7 cellular contexts compared by ENCODE assay signal in genomic region chr19:43596842-43597461, GRCh38. TPM values are rescaled to one million over a fixed set of nuclear protein-coding genes. Genes with fewer than 3 reads are reported as not detected.
DNase-seq lines count a peak whose midpoint lies in the region; ATAC-seq and TF ChIP-seq lines count a peak whose summit lies in the region.

No MANE protein-coding gene starts in this region.

- intact Hi-C loops in spleen (cut with DNase I; ENCODE audit: low total_unique reads) = no loop called here

- H3K4me3 Mint-ChIP-seq in HFFc6 (peak overlapping the region; percentile 94), WTC11 (peak overlapping the region; percentile 99)

- no peak for TF ChIP-seq POLR2A in spleen (IDR thresholded peaks at IDR 0.05)

- H3K27ac Mint-ChIP-seq in HFFc6 (peak overlapping the region; percentile 99), WTC11 (peak overlapping the region; percentile 99)

- ATAC-seq in WTC11 (no peak), GM21737 (IDR thresholded peaks at IDR 0.05; ENCODE audit: unreplicated experiment) (no peak), GM21526 (IDR thresholded peaks at IDR 0.05; ENCODE audit: low FRiP score, unreplicated experiment) (no peak), HG03439 (IDR thresholded peaks at IDR 0.05; ENCODE audit: unreplicated experiment) (no peak)

- H3K9me3 Mint-ChIP-seq in HFFc6 (no peaks in the 10 kb centered on the region), WTC11 (no peaks in the 10 kb centered on the region)

- POLR2A ChIA-PET in WTC11 (lab: Charles Lee) = interaction anchor here (1.3 kb wide), 1 partner anchor 38 kb away, joined by 4 read pairs; no protein-coding TSS in a partner anchor

- no peaks in the 10 kb centered on the region for H3K27me3 ChIP-seq in spleen (replicated peaks in 1 of 7)

- H3K36me3 Mint-ChIP-seq in HFFc6 (ENCODE audit: low read depth) = peaks cover 14% of the 10 kb centered on the region
- H3K36me3 Mint-ChIP-seq in WTC11 = peaks cover 10% of the 10 kb centered on the region

- 13 to 32% (median 23%) methylated on average over 5 to 7 of the region's 7 CpGs for WGBS in spleen, 5 donors

- H3K27ac ChIP-seq in spleen = peak overlapping the region; percentile 92 to 98 (median 97)

- CTCF ChIA-PET in WTC11 (lab: Charles Lee) = interaction anchor here (1.5 to 6.9 kb wide), 9 partner anchors 22 to 158 kb away, joined by 4 to 140 read pairs (median 24); partner anchors contain the start of genes PINLYP, XRCC1 and ZNF575

- peaks cover 0 to 64% (median 36%) of the 10 kb centered on the region in 6 donors for H3K36me3 ChIP-seq in spleen

- H3K4me3 ChIP-seq in spleen = peak overlapping the region; percentile 50 to 83 (median 68)

- peaks cover 5% of the 10 kb centered on the region for H3K27me3 Mint-ChIP-seq in HFFc6 (ENCODE audit: insufficient read depth)
- no peaks in the 10 kb centered on the region for H3K27me3 Mint-ChIP-seq in WTC11 (ENCODE audit: low read depth)

- H3K9me3 ChIP-seq in spleen = no peaks in the 10 kb centered on the region

- H3K4me1 ChIP-seq in spleen = peaks cover 24 to 60% (median 46%) of the 10 kb centered on the region in 6 donors

- TF ChIP-seq CTCF in HFFc6 (IDR thresholded peaks at IDR 0.05) = no peak
- no peak for TF ChIP-seq CTCF in WTC11 (IDR thresholded peaks at IDR 0.05)
- no peak for TF ChIP-seq CTCF in spleen (IDR thresholded peaks at IDR 0.05 in 8 of 11, conservative IDR thresholded peaks at IDR 0.05 in 3 of 11)

- DNase-seq in HFFc6 = no peak
- no peak for DNase-seq in WTC11 (ENCODE audit: low spot score)
- DNase-seq in glomerular visceral epithelial cell (ENCODE audit: extremely low spot score) = peak; percentile 9
- DNase-seq in spleen = no peak

- peaks cover 26% of the 10 kb centered on the region for H3K4me1 Mint-ChIP-seq in HFFc6 (ENCODE audit: low read depth)
- H3K4me1 Mint-ChIP-seq in WTC11 = peaks cover 17% of the 10 kb centered on the region

TF ChIP-seq in WTC11, 78 proteins besides CTCF, POLR2A, EP300 and RAD21:
- no peak for TF ChIP-seq ETV6 (CRISPR knock-in tag; IDR thresholded peaks at IDR 0.05)
- no peak for TF ChIP-seq ZNF219 (CRISPR knock-in tag; IDR thresholded peaks at IDR 0.05; ENCODE audit: borderline replicate concordance)
- TF ChIP-seq CBFB (CRISPR knock-in tag; IDR thresholded peaks at IDR 0.05; ENCODE audit: low read depth) = no peak
- TF ChIP-seq FOXJ3 (CRISPR knock-in tag; IDR thresholded peaks at IDR 0.05; ENCODE audit: borderline replicate concordance) = no peak
- no peak for TF ChIP-seq NFYB (CRISPR knock-in tag; conservative IDR thresholded peaks at IDR 0.05; ENCODE audit: low read depth)
- no peak for TF ChIP-seq MAX (CRISPR knock-in tag; IDR thresholded peaks at IDR 0.05)
- TF ChIP-seq, protein P1, sequence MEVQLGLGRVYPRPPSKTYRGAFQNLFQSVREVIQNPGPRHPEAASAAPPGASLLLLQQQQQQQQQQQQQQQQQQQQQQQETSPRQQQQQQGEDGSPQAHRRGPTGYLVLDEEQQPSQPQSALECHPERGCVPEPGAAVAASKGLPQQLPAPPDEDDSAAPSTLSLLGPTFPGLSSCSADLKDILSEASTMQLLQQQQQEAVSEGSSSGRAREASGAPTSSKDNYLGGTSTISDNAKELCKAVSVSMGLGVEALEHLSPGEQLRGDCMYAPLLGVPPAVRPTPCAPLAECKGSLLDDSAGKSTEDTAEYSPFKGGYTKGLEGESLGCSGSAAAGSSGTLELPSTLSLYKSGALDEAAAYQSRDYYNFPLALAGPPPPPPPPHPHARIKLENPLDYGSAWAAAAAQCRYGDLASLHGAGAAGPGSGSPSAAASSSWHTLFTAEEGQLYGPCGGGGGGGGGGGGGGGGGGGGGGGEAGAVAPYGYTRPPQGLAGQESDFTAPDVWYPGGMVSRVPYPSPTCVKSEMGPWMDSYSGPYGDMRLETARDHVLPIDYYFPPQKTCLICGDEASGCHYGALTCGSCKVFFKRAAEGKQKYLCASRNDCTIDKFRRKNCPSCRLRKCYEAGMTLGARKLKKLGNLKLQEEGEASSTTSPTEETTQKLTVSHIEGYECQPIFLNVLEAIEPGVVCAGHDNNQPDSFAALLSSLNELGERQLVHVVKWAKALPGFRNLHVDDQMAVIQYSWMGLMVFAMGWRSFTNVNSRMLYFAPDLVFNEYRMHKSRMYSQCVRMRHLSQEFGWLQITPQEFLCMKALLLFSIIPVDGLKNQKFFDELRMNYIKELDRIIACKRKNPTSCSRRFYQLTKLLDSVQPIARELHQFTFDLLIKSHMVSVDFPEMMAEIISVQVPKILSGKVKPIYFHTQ (CRISPR knock-in tag; IDR thresholded peaks at IDR 0.05) = no peak
- TF ChIP-seq ERG (CRISPR knock-in tag; IDR thresholded peaks at IDR 0.05) = no peak
- no peak for TF ChIP-seq ZNF396 (CRISPR knock-in tag; IDR thresholded peaks at IDR 0.05; ENCODE audit: borderline replicate concordance)
- no peak for TF ChIP-seq CREM (CRISPR knock-in tag; IDR thresholded peaks at IDR 0.05)
TF ChIP-seq in WTC11: peak in this region for 0.

RNA-seq across cellular contexts. Expression of gene ZNF576, which starts 0.6 kb away (rescaled TPM):
- 10 to 100 TPM; 18.1 to 20.8 (median 20.0) TPM for total RNA-seq in HFFc6 (2021; fragmentation: NEBNext Ultra II Directional; extraction: Animal tissue kit (Norgen Biotek cat#: 25700))
- total RNA-seq in WTC11 (2021) (15.9 to 18.5 TPM (median 16.5 TPM) in 3 replicates), spleen (10 to 100 TPM in 5 of 7 donors, 1 to 10 TPM in 2; 8.1 to 12.9 (median 11.5) TPM)
- 10 to 100 TPM in 1 of 3 donors, 1 to 10 TPM in 2; 6.9 to 14.7 (median 9.8) TPM for polyA plus RNA-seq in spleen

RNA-seq across cellular contexts. Expression of gene IRGQ, which starts 1.0 kb away (rescaled TPM):
- total RNA-seq in HFFc6 (2021; fragmentation: NEBNext Ultra II Directional; extraction: Animal tissue kit (Norgen Biotek cat#: 25700)) = 10 to 100 TPM; 19.5 to 24.7 (median 21.2) TPM
- total RNA-seq in WTC11 (2021) (33.6 to 38.1 TPM (median 35.5 TPM) in 3 replicates), spleen (10 to 100 TPM; 16.5 to 25.9 (median 20.9) TPM)
- 1 to 10 TPM; 3.1 to 3.9 (median 3.8) TPM for polyA plus RNA-seq in spleen

RNA-seq across cellular contexts. Expression of gene SRRM5, which starts 14.9 kb away (rescaled TPM):
- total RNA-seq in HFFc6 (2021; fragmentation: NEBNext Ultra II Directional; extraction: Animal tissue kit (Norgen Biotek cat#: 25700)) = under 1 TPM in 5 of 6 experiments, not detected in 1; 0.11 to 0.31 (median 0.21) TPM
- total RNA-seq in WTC11 (2021) (0.34 to 0.44 TPM (median 0.42 TPM) in 3 replicates), spleen (under 1 TPM; 0.32 to 0.94 (median 0.40) TPM)
- under 1 TPM; 0.26 to 0.54 (median 0.52) TPM for polyA plus RNA-seq in spleen

RNA-seq across cellular contexts. Expression of gene PINLYP, which starts 21.4 kb away (rescaled TPM):
- total RNA-seq in HFFc6 (2021; fragmentation: NEBNext Ultra II Directional; extraction: Animal tissue kit (Norgen Biotek cat#: 25700)) = under 1 TPM in 2 of 6 experiments, not detected in 4; 0.23 to 0.61 TPM
- total RNA-seq in WTC11 (2021) (6.4 to 11.3 TPM (median 10.6 TPM) in 3 replicates), spleen (1 to 10 TPM; 2.0 to 8.7 (median 4.3) TPM)
- 10 to 100 TPM in 1 of 3 donors, 1 to 10 TPM in 2; 6.9 to 10.5 (median 9.6) TPM for polyA plus RNA-seq in spleen

RNA-seq across cellular contexts. Expression of gene XRCC1, which starts 21.6 kb away (rescaled TPM):
- 10 to 100 TPM; 16.2 to 29.8 (median 27.1) TPM for total RNA-seq in HFFc6 (2021; fragmentation: NEBNext Ultra II Directional; extraction: Animal tissue kit (Norgen Biotek cat#: 25700))
- total RNA-seq in WTC11 (2021) = 46.5 to 50.8 TPM (median 48.3 TPM) in 3 replicates
- total RNA-seq in spleen = 10 to 100 TPM; 23.6 to 32.0 (median 26.0) TPM
- polyA plus RNA-seq in spleen = 10 to 100 TPM; 16.0 to 19.0 (median 16.4) TPM
